16 cellular contexts compared by ENCODE assay signal in genomic region chrX:110310000-110310790, GRCh38. TPM values are rescaled to one million over a fixed set of nuclear protein-coding genes. Genes with fewer than 3 reads are reported as not detected.
DNase-seq lines count a peak whose midpoint lies in the region; ATAC-seq, FAIRE-seq and TF ChIP-seq lines count a peak whose summit lies in the region.
"Had no signal": no experiment of that assay in that cellular context is flagged by ENCODE, and none has a peak within 500 bp of the region (broad histone marks: within the 10 kb centered on the region; RNA-seq: fewer than 3 reads in every experiment).

No MANE protein-coding gene starts in this region.

- FAIRE-seq in A549 (lab: Jason Lieb, UNC) (peak; percentile 81), GM18507 (lab: Jason Lieb, UNC) (peak; percentile 5), astrocyte (lab: Jason Lieb, UNC) (peak; percentile 70)

- no peaks in the 10 kb centered on the region for H3K36me3 ChIP-seq in astrocyte (ENCODE audit: insufficient read depth, low read length)
- H3K36me3 ChIP-seq: BE2C, right atrium auricular region had no signal

- no peak overlapping the region for H3K9ac ChIP-seq in astrocyte (ENCODE audit: low read length)

- H3K9me3 Mint-ChIP-seq in astrocyte (ENCODE audit: unreplicated experiment): no peaks in the 10 kb centered on the region
- H3K9me3 Mint-ChIP-seq: naive thymus-derived CD4-positive, alpha-beta T cell; stimulated activated naive CD8-positive, alpha-beta T cell treated with anti-CD3 and anti-CD28 coated beads, Interleukin-15, amount 100 ng/mL, for 72 hours had no signal

- H3K4me1 ChIP-seq in A549 (peaks cover 7% of the 10 kb centered on the region; the same call in 2 of the 3 replicates), astrocyte (ENCODE audit: insufficient read depth, low read length) (peaks cover 4% of the 10 kb centered on the region)
- H3K4me1 ChIP-seq: BE2C, right atrium auricular region had no signal

- H2AFZ ChIP-seq in astrocyte (ENCODE audit: low read depth, low read length): no peak overlapping the region

- H3K36me3 Mint-ChIP-seq in astrocyte (ENCODE audit: low read depth, unreplicated experiment): no peaks in the 10 kb centered on the region

- no peaks in the 10 kb centered on the region for H3K27me3 Mint-ChIP-seq in astrocyte (ENCODE audit: low read depth, unreplicated experiment)
- H3K27me3 Mint-ChIP-seq: naive thymus-derived CD4-positive, alpha-beta T cell; stimulated activated naive CD8-positive, alpha-beta T cell treated with anti-CD3 and anti-CD28 coated beads, Interleukin-15, amount 100 ng/mL, for 72 hours had no signal

- H4K20me1 ChIP-seq in astrocyte (ENCODE audit: insufficient read depth, low read length): peaks cover 51% of the 10 kb centered on the region

- POLR2A ChIA-PET in A549 (lab: Yijun Ruan, JAX): no interaction called here

- H3K4me2 ChIP-seq in A549 (no peak overlapping the region), astrocyte (ENCODE audit: low read length) (no peak overlapping the region)

- WGBS in A549 (ENCODE audit: missing lambda C conversion rate): 86% methylated on average over 1 of the region's 1 CpG

- H3K79me2 ChIP-seq in astrocyte (ENCODE audit: insufficient read depth, low read length): peaks cover 81% of the 10 kb centered on the region

- H3K27ac Mint-ChIP-seq in astrocyte (ENCODE audit: unreplicated experiment): no peak overlapping the region

- no peak for TF ChIP-seq EP300 in A549 (IDR thresholded peaks at IDR 0.05)

- H3K27me3 ChIP-seq in astrocyte (ENCODE audit: insufficient read depth, low read length): no peaks in the 10 kb centered on the region
- H3K27me3 ChIP-seq: BE2C, right atrium auricular region had no signal

- H3K4me1 Mint-ChIP-seq in astrocyte (ENCODE audit: low read depth, unreplicated experiment): peaks cover 27% of the 10 kb centered on the region

- TF ChIP-seq RAD21 in A549 (conservative IDR thresholded peaks at IDR 0.05 in 1 of 2, IDR thresholded peaks at IDR 0.05 in 1 of 2): no peak

- CTCF ChIA-PET in A549 (lab: Yijun Ruan, JAX): interaction anchor here (0.9 kb wide), 1 partner anchor 93 kb away, joined by 3 read pairs; no protein-coding TSS in a partner anchor

- H3K9me3 ChIP-seq in A549: no peaks in the 10 kb centered on the region
- no peaks in the 10 kb centered on the region for H3K9me3 ChIP-seq in astrocyte (ENCODE audit: insufficient read depth, low read depth, low read length)
- H3K9me3 ChIP-seq: BE2C, right atrium auricular region had no signal

- DNase-seq in A549 (ENCODE audit: low read depth in 1 of 2, low spot score in 1 of 2): no peak
- DNase-seq in GM18507 (ENCODE audit: extremely low spot score, insufficient read length, low read depth): no peak
- peak; percentile 44 for DNase-seq in NB4 (ENCODE audit: low read depth)
- no peak for DNase-seq in astrocyte (ENCODE audit: low read depth)
- no peak for DNase-seq in activated CD8-positive, alpha-beta memory T cell treated with anti-CD3 and anti-CD28 coated beads for 24 hours
- no peak for DNase-seq in DMS53 (lab: John Stamatoyannopoulos, UW)
- no peak for DNase-seq in amygdala (lab: John Stamatoyannopoulos, UW)
- no peak for DNase-seq in NOMO-1 (lab: John Stamatoyannopoulos, UW; ENCODE audit: unreplicated experiment in 2 of 2)
- DNase-seq: activated T-cell treated with anti-CD3 and anti-CD28 coated beads, Interleukin-2, amount 50 U/mL, for 1 hour; BE2C; effector CD8-positive, alpha-beta T cell; MV-4-11; NK-92 treated with Interleukin-12 subunit alpha and Interleukin-12 subunit beta, amount 100 ng/mL, for 24 hours had no signal

- TF ChIP-seq CTCF in A549 (IDR thresholded peaks at IDR 0.05) (no peak), NB4 (IDR thresholded peaks at IDR 0.05; ENCODE audit: low read depth, low read length) (no peak), astrocyte (IDR thresholded peaks at IDR 0.05; ENCODE audit: insufficient read depth, low read depth, low read length) (no peak)

- ATAC-seq in A549: no peak

- H3K4me3 ChIP-seq in A549 (no peak overlapping the region), NB4 (ENCODE audit: low read depth, low read length) (no peak overlapping the region), astrocyte (ENCODE audit: insufficient read depth, low read depth, low read length) (no peak overlapping the region)
- H3K4me3 ChIP-seq: right atrium auricular region had no signal

- H3K4me3 Mint-ChIP-seq in astrocyte (ENCODE audit: unreplicated experiment): no peak overlapping the region

- TF ChIP-seq POLR2A in A549 (IDR thresholded peaks at IDR 0.05; ENCODE audit: low read length): no peak
- TF ChIP-seq POLR2A in NB4 (IDR thresholded peaks at IDR 0.05; ENCODE audit: extremely low read depth, insufficient read length): no peak

- H3K27ac ChIP-seq in A549 (no peak overlapping the region), astrocyte (ENCODE audit: low read depth, low read length) (no peak overlapping the region)
- H3K27ac ChIP-seq: right atrium auricular region had no signal

TF ChIP-seq in A549, 52 proteins besides CTCF, POLR2A, EP300 and RAD21:
- TF ChIP-seq NPAS2 (CRISPR knock-in tag; IDR thresholded peaks at IDR 0.05; ENCODE audit: borderline replicate concordance) (no peak), BHLHE40 (IDR thresholded peaks at IDR 0.05; ENCODE audit: low read depth, low read length) (no peak), FOSL2 (IDR thresholded peaks at IDR 0.05) (no peak), FOSL2 (CRISPR knock-in tag; IDR thresholded peaks at IDR 0.05) (no peak), MAZ (IDR thresholded peaks at IDR 0.05; ENCODE audit: borderline replicate concordance, low read depth, low read length) (no peak), FOSB (CRISPR knock-in tag; IDR thresholded peaks at IDR 0.05) (no peak), GATA3 (IDR thresholded peaks at IDR 0.05; ENCODE audit: borderline replicate concordance) (no peak), CBX2 (IDR thresholded peaks at IDR 0.05; ENCODE audit: borderline replicate concordance, low read depth) (no peak), HOXB13 (CRISPR knock-in tag; IDR thresholded peaks at IDR 0.05; ENCODE audit: low read depth) (no peak), HOXA7 (CRISPR knock-in tag; IDR thresholded peaks at IDR 0.05) (no peak), EHF (CRISPR knock-in tag; IDR thresholded peaks at IDR 0.05) (no peak), MAFK (IDR thresholded peaks at IDR 0.05; ENCODE audit: partially characterized antibody) (no peak), TP53 (CRISPR knock-in tag; IDR thresholded peaks at IDR 0.05) (no peak), HEYL (CRISPR knock-in tag; IDR thresholded peaks at IDR 0.05) (no peak), ZFP36 (IDR thresholded peaks at IDR 0.05; ENCODE audit: borderline replicate concordance, partially characterized antibody) (no peak), EHMT2 (IDR thresholded peaks at IDR 0.05; ENCODE audit: low read depth) (no peak)
- TF ChIP-seq, protein P1, sequence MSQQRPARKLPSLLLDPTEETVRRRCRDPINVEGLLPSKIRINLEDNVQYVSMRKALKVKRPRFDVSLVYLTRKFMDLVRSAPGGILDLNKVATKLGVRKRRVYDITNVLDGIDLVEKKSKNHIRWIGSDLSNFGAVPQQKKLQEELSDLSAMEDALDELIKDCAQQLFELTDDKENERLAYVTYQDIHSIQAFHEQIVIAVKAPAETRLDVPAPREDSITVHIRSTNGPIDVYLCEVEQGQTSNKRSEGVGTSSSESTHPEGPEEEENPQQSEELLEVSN (IDR thresholded peaks at IDR 0.05; ENCODE audit: borderline replicate concordance, low read depth): no peak
- TF ChIP-seq, protein P2, sequence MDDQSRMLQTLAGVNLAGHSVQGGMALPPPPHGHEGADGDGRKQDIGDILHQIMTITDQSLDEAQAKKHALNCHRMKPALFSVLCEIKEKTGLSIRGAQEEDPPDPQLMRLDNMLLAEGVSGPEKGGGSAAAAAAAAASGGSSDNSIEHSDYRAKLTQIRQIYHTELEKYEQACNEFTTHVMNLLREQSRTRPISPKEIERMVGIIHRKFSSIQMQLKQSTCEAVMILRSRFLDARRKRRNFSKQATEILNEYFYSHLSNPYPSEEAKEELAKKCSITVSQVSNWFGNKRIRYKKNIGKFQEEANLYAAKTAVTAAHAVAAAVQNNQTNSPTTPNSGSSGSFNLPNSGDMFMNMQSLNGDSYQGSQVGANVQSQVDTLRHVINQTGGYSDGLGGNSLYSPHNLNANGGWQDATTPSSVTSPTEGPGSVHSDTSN (IDR thresholded peaks at IDR 0.05): no peak
- TF ChIP-seq, protein P3, sequence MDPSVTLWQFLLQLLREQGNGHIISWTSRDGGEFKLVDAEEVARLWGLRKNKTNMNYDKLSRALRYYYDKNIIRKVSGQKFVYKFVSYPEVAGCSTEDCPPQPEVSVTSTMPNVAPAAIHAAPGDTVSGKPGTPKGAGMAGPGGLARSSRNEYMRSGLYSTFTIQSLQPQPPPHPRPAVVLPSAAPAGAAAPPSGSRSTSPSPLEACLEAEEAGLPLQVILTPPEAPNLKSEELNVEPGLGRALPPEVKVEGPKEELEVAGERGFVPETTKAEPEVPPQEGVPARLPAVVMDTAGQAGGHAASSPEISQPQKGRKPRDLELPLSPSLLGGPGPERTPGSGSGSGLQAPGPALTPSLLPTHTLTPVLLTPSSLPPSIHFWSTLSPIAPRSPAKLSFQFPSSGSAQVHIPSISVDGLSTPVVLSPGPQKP (IDR thresholded peaks at IDR 0.05; ENCODE audit: low read depth, low read length): no peak

RNA-seq across cellular contexts. Expression of gene AMMECR1, which starts 7.7 kb away (rescaled TPM):
- polyA plus RNA-seq in A549 (2011; rRNA removed) (12.6 and 13.7 TPM in 2 replicates), A549 (2017; fragmentation: RNase III; extraction: RNeasy Plus Mini Kit Qiagen cat#74134 plus additional on column Dnase treatment) (7.9 to 8.9 TPM (median 8.1 TPM) in 3 replicates)
- polyA plus RNA-seq in A549 (2012; cell fraction: cytosol; rRNA removed): 3.9 and 4.2 TPM in 2 replicates
- polyA plus RNA-seq in A549 (2012; cell fraction: nucleus; rRNA removed): 4.0 and 4.4 TPM in 2 replicates
- polyA minus RNA-seq in A549 (2011; rRNA and poly(A)+ RNA removed): 5.2 and 9.6 TPM in 2 replicates
- 14.7 and 16.0 TPM in 2 replicates for total RNA-seq in astrocyte

RNA-seq across cellular contexts. Expression of gene RTL9, which starts 48.5 kb away (rescaled TPM):
- polyA plus RNA-seq in A549 (2011; rRNA removed) (0.04 and 0.12 TPM in 2 replicates), A549 (2017; fragmentation: RNase III; extraction: RNeasy Plus Mini Kit Qiagen cat#74134 plus additional on column Dnase treatment) (0.05 to 0.06 TPM (median 0.05 TPM) in 3 replicates)
- polyA plus RNA-seq in A549 (2012; cell fraction: cytosol; rRNA removed): 0.01 TPM in 2 replicates
- polyA plus RNA-seq in A549 (2012; cell fraction: nucleus; rRNA removed): 0.02 and 0.06 TPM in 2 replicates
- polyA minus RNA-seq in A549 (2011; rRNA and poly(A)+ RNA removed): 0.08 and 0.10 TPM in 2 replicates
- 0.91 and 0.94 TPM in 2 replicates for total RNA-seq in astrocyte
- total RNA-seq: naive thymus-derived CD4-positive, alpha-beta T cell had no signal
- polyA plus RNA-seq: naive thymus-derived CD4-positive, alpha-beta T cell had no signal
